ENCODE assay signal across 18 cellular contexts in genomic region chr12:108079731-108080130, GRCh38. TPM values are rescaled to one million over a fixed set of nuclear protein-coding genes. Genes with fewer than 3 reads are reported as not detected.
DNase-seq lines count a peak whose midpoint lies in the region; ATAC-seq and TF ChIP-seq lines count a peak whose summit lies in the region.
"Had no signal": no experiment of that assay in that cellular context is flagged by ENCODE, and none has a peak within 500 bp of the region (broad histone marks: within the 10 kb centered on the region; RNA-seq: fewer than 3 reads in every experiment).

No MANE protein-coding gene starts in this region.

- H3K4me1 ChIP-seq in endodermal cell (ENCODE audit: control insufficient read depth, insufficient read depth, low read length) (no peaks in the 10 kb centered on the region), neural progenitor cell (peaks cover 20% of the 10 kb centered on the region), A673 (ENCODE audit: insufficient read depth, low read length, poor library complexity, severe bottlenecking) (no peaks in the 10 kb centered on the region), left ventricle myocardium inferior (no peaks in the 10 kb centered on the region)
- H3K4me1 ChIP-seq: BLaER1 treated with 17β-estradiol and CSF1 and Interleukin-3, amounts not matched to agents 10 nM and 100 nM; Caco-2 had no signal

- no peaks in the 10 kb centered on the region for H3K79me2 ChIP-seq in neural progenitor cell (ENCODE audit: low read depth)

- H3K27ac Mint-ChIP-seq in WTC11 (no peak overlapping the region), endodermal cell (no peak overlapping the region), neural progenitor cell (peak overlapping the region; percentile 44)
- H3K27ac Mint-ChIP-seq: B cell; CD4-positive, alpha-beta T cell; CD8-positive, alpha-beta T cell had no signal

- H3K27ac ChIP-seq in endodermal cell (ENCODE audit: low read depth, low read length): no peak overlapping the region
- H3K27ac ChIP-seq in neural progenitor cell: no peak overlapping the region
- H3K27ac ChIP-seq in A673 (ENCODE audit: low read depth, low read length, poor library complexity, severe bottlenecking): no peak overlapping the region
- no peak overlapping the region for H3K27ac ChIP-seq in left ventricle myocardium inferior (replicated peaks)
- H3K27ac ChIP-seq: BLaER1 treated with 17β-estradiol and CSF1 and Interleukin-3, amounts not matched to agents 10 nM and 100 nM; C4-2B had no signal

- no peak overlapping the region for H3K9ac ChIP-seq in endodermal cell (ENCODE audit: extremely low read depth, low read length, poor library complexity, severe bottlenecking)
- H3K9ac ChIP-seq in neural progenitor cell: no peak overlapping the region
- H3K9ac ChIP-seq: BLaER1 treated with 17β-estradiol and CSF1 and Interleukin-3, amounts not matched to agents 10 nM and 100 nM had no signal

- H3K9me3 ChIP-seq in endodermal cell (ENCODE audit: control insufficient read depth, low read length) (peaks cover 13% of the 10 kb centered on the region), neural progenitor cell (ENCODE audit: low read depth) (peaks cover 5% of the 10 kb centered on the region), A673 (ENCODE audit: low read depth, low read length, poor library complexity, severe bottlenecking) (no peaks in the 10 kb centered on the region), left ventricle myocardium inferior (replicated peaks) (peaks cover 10% of the 10 kb centered on the region)
- H3K9me3 ChIP-seq: Caco-2 had no signal

- H3K4me3 ChIP-seq in endodermal cell (ENCODE audit: low read length) (no peak overlapping the region), neural progenitor cell (no peak overlapping the region), A673 (ENCODE audit: low read depth, low read length, poor library complexity, severe bottlenecking) (no peak overlapping the region), left ventricle myocardium inferior (no peak overlapping the region)
- H3K4me3 ChIP-seq: BLaER1 treated with 17β-estradiol and CSF1 and Interleukin-3, amounts not matched to agents 10 nM and 100 nM had no signal

- ATAC-seq in WTC11: no peak
- ATAC-seq: CD8-positive, alpha-beta T cell had no signal

- H3K27me3 Mint-ChIP-seq in WTC11 (ENCODE audit: low read depth) (no peaks in the 10 kb centered on the region), endodermal cell (ENCODE audit: insufficient read depth) (peaks cover 19% of the 10 kb centered on the region), neural progenitor cell (ENCODE audit: insufficient read depth, low read depth) (peaks cover 28% of the 10 kb centered on the region)

- POLR2A ChIA-PET in WTC11 (lab: Charles Lee): no interaction called here
- POLR2A ChIA-PET in A673 (lab: Charles Lee; ENCODE audit: low non-redundant PET): no interaction called here

- 80 to 96% methylated on average over 1 of the region's 1 CpG for WGBS in endodermal cell (ENCODE audit: insufficient coverage in 1 of 2, insufficient read length in 1 of 2), 2 experiments

- H2AFZ ChIP-seq in neural progenitor cell (replicated peaks): no peak overlapping the region

- no peaks in the 10 kb centered on the region for H4K20me1 ChIP-seq in neural progenitor cell (ENCODE audit: low read depth)
- H4K20me1 ChIP-seq: BLaER1 treated with 17β-estradiol and CSF1 and Interleukin-3, amounts not matched to agents 10 nM and 100 nM had no signal

- H3K36me3 Mint-ChIP-seq in WTC11 (peaks cover 5% of the 10 kb centered on the region), endodermal cell (ENCODE audit: low read depth) (no peaks in the 10 kb centered on the region), neural progenitor cell (no peaks in the 10 kb centered on the region)
- H3K36me3 Mint-ChIP-seq: CD8-positive, alpha-beta T cell had no signal

- H3F3A ChIP-seq in neural progenitor cell (ENCODE audit: low read depth): no peaks in the 10 kb centered on the region

- no peak overlapping the region for H3K4me3 Mint-ChIP-seq in WTC11
- H3K4me3 Mint-ChIP-seq in endodermal cell: no peak overlapping the region
- peak overlapping the region; percentile 50 for H3K4me3 Mint-ChIP-seq in neural progenitor cell
- H3K4me3 Mint-ChIP-seq: B cell; CD4-positive, alpha-beta T cell; CD8-positive, alpha-beta T cell had no signal

- H3K9me3 Mint-ChIP-seq in WTC11 (peaks cover 15% of the 10 kb centered on the region), endodermal cell (peaks cover 9% of the 10 kb centered on the region), neural progenitor cell (peaks cover 20% of the 10 kb centered on the region)

- no peaks in the 10 kb centered on the region for H3K36me3 ChIP-seq in endodermal cell (ENCODE audit: control insufficient read depth, insufficient read depth, low read length)
- H3K36me3 ChIP-seq in neural progenitor cell: no peaks in the 10 kb centered on the region
- H3K36me3 ChIP-seq in A673 (ENCODE audit: insufficient read depth, low read length, poor library complexity, severe bottlenecking): no peaks in the 10 kb centered on the region
- H3K36me3 ChIP-seq in left ventricle myocardium inferior: no peaks in the 10 kb centered on the region
- H3K36me3 ChIP-seq: BLaER1 treated with 17β-estradiol and CSF1 and Interleukin-3, amounts not matched to agents 10 nM and 100 nM had no signal

- CTCF ChIA-PET in WTC11 (lab: Charles Lee): interaction anchor here (1.0 to 1.6 kb wide), 2 partner anchors 17 to 87 kb away, joined by 3 read pairs; no protein-coding TSS in a partner anchor
- CTCF ChIA-PET in A673 (lab: Charles Lee): interaction anchor here (0.7 kb wide), 1 partner anchor 56 kb away, joined by 4 read pairs; no protein-coding TSS in a partner anchor

- BruUV-seq in A673 (replicated peaks; lab: Mats Ljungman, UMichigan): no TSS peak

- H3K4me1 Mint-ChIP-seq in WTC11 (peaks cover 8% of the 10 kb centered on the region; the same call in 1 of the 2 replicates), endodermal cell (no peaks in the 10 kb centered on the region), neural progenitor cell (peaks cover 70% of the 10 kb centered on the region)
- H3K4me1 Mint-ChIP-seq: B cell had no signal

- no peak for DNase-seq in WTC11 (ENCODE audit: low spot score)
- DNase-seq in endodermal cell: peak; percentile 26
- DNase-seq in neural progenitor cell (ENCODE audit: low spot score): no peak
- no peak for DNase-seq in SIG-M5 (lab: John Stamatoyannopoulos, UW)
- DNase-seq in A673 (ENCODE audit: low spot score): no peak
- no peak for DNase-seq in H4 (ENCODE audit: low spot score)
- no peak for DNase-seq in left ventricle myocardium inferior
- DNase-seq: 8988T; AML-193; Caco-2; Calu3; CD4-positive, alpha-beta T cell; CD8-positive, alpha-beta T cell; GF-D8 had no signal

- no peak overlapping the region for H3K4me2 ChIP-seq in neural progenitor cell
- H3K4me2 ChIP-seq: BLaER1 treated with 17β-estradiol and CSF1 and Interleukin-3, amounts not matched to agents 10 nM and 100 nM had no signal

- H3K27me3 ChIP-seq in endodermal cell (ENCODE audit: control insufficient read depth, insufficient read depth, low read length, poor library complexity, severe bottlenecking) (peaks cover 5% of the 10 kb centered on the region), neural progenitor cell (no peaks in the 10 kb centered on the region), A673 (replicated peaks; ENCODE audit: insufficient read depth, low read depth, low read length, poor library complexity) (peaks cover 5% of the 10 kb centered on the region), left ventricle myocardium inferior (ENCODE audit: low read depth) (peaks cover 77% of the 10 kb centered on the region)
- H3K27me3 ChIP-seq: BLaER1 treated with 17β-estradiol and CSF1 and Interleukin-3, amounts not matched to agents 10 nM and 100 nM had no signal

- intact Hi-C loops in A673 (cut with micrococcal nuclease; ENCODE audit: unreplicated experiment): no loop called here
- intact Hi-C loops in left ventricle myocardium inferior (cut with micrococcal nuclease): no loop called here

- TF ChIP-seq CTCF in WTC11 (IDR thresholded peaks at IDR 0.05): no peak
- TF ChIP-seq CTCF in endodermal cell (conservative IDR thresholded peaks at IDR 0.05): no peak
- TF ChIP-seq CTCF in neural progenitor cell (IDR thresholded peaks at IDR 0.05): no peak
- no peak for TF ChIP-seq CTCF in A673 (conservative IDR thresholded peaks at IDR 0.05; ENCODE audit: low read depth, low read length)
- TF ChIP-seq CTCF in left ventricle myocardium inferior (IDR thresholded peaks at IDR 0.05; ENCODE audit: borderline replicate concordance): no peak

TF ChIP-seq in WTC11, 78 proteins besides CTCF, POLR2A, EP300 and RAD21:
- 0 out of 2 replicates have a peak, but pooled peaks have one; percentile 28 for TF ChIP-seq USF2 (CRISPR knock-in tag; IDR thresholded peaks at IDR 0.05)
- TF ChIP-seq OVOL2 (CRISPR knock-in tag; IDR thresholded peaks at IDR 0.05; ENCODE audit: borderline replicate concordance): no peak
- no peak for TF ChIP-seq KAT7 (CRISPR knock-in tag; IDR thresholded peaks at IDR 0.05; ENCODE audit: borderline replicate concordance)
TF ChIP-seq in WTC11: peak in this region for 1.

RNA-seq across cellular contexts. Expression of gene WSCD2, which starts 49.4 kb away (rescaled TPM):
- total RNA-seq in WTC11 (2021): 1.1 to 1.6 TPM (median 1.6 TPM) in 3 replicates
- total RNA-seq in endodermal cell: 1 to 10 TPM in 1 of 2 donors, under 1 TPM in 1; 0.80 to 1.3 TPM
- 4.0 TPM for polyA plus RNA-seq in endodermal cell (2013, experiment 1 of 2)
- 2.6 TPM for polyA plus RNA-seq in endodermal cell (2013, experiment 2 of 2)
- total RNA-seq in neural progenitor cell (ENCODE audit: low replicate concordance): 3.0 and 6.6 TPM in 2 replicates
- not detected in 2 replicates for total RNA-seq in A673 (2021)
- total RNA-seq in H4 (2014; rRNA removed; shearing (Covaris generic)): 2.7 and 3.2 TPM in 2 replicates
- total RNA-seq in left ventricle myocardium inferior: 0.14 TPM
- total RNA-seq: Caco-2; Calu3; CD4-positive, alpha-beta T cell; CD8-positive, alpha-beta T cell had no signal
- polyA plus RNA-seq: BJ had no signal
